Comparison of ENCODE assay signal across 24 cellular contexts in the genomic region with DNA sequence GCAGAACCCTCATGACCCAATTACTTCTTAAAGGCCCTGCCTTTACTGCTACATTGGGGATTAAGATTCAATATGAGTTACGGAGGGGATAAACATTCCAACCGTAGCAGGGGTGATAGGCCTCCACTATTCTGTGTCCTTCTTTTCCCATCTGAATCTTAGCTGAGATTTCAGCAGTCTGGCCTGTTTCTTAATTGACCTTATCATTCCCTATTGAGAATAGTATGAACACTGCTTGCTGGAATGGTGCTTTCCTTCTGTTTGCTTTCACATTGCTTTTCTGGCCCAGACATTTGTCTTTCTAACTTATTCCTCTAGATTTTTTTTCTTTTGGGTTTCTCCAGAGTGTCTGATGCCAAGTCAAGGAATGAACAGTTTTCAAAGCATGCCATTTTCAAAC.
"Had no signal": no experiment of that assay in that cellular context is flagged by ENCODE, and none has a peak within 500 bp of the region (broad histone marks: within the 10 kb centered on the region; RNA-seq: fewer than 3 reads in every experiment).

No MANE protein-coding gene starts in this region.

- ATAC-seq: activated CD4-positive, CD25-positive, alpha-beta regulatory T cell treated with anti-CD3 and anti-CD28 coated beads, Interleukin-2, amount 50 U/mL, for 24 hours; natural killer cell had no signal

- H3K4me1 ChIP-seq: esophagus muscularis mucosa had no signal

- H3K36me3 ChIP-seq: adrenal gland, esophagus muscularis mucosa, lower lobe of right lung, tibial nerve, WERI-Rb-1 had no signal

- H3K27ac ChIP-seq: esophagus muscularis mucosa, lower lobe of right lung, WERI-Rb-1 had no signal

- DNase-seq: activated CD4-positive, alpha-beta T cell treated with anti-CD3 and anti-CD28 coated beads for 48 hours; activated CD4-positive, alpha-beta T cell treated with anti-CD3 and anti-CD28 coated beads, Interleukin-2, amount 50 U/mL, for 48 hours; activated CD8-positive, alpha-beta memory T cell treated with anti-CD3 and anti-CD28 coated beads for 24 hours; activated effector memory CD4-positive, alpha-beta T cell treated with anti-CD3 and anti-CD28 coated beads, Interleukin-2, amount 50 U/mL, for 16 hours; activated naive CD4-positive, alpha-beta T cell treated with anti-CD3 and anti-CD28 coated beads for 36 hours; activated naive CD8-positive, alpha-beta T cell treated with anti-CD3 and anti-CD28 coated beads for 36 hours; adrenal gland; aorta; dermis blood vessel endothelial cell; effector CD4-positive, alpha-beta T cell; islet precursor cell; lower lobe of right lung; mesenchymal stem cell; natural killer cell; SK-N-SH; stimulated activated CD4-positive, alpha-beta T cell treated with anti-CD3 and anti-CD28 coated beads, Interleukin-15, amount 100 ng/mL, for 24 hours; stimulated activated CD4-positive, alpha-beta T cell treated with anti-CD3 and anti-CD28 coated beads, Interleukin-2, amount 100 ng/mL, for 24 hours; stimulated activated naive CD4-positive, alpha-beta T cell; SW 1271; T-helper 9 cell; WERI-Rb-1 had no signal

- H3K27me3 ChIP-seq: adrenal gland, esophagus muscularis mucosa, tibial nerve had no signal

- H3K9ac ChIP-seq: SK-N-SH had no signal

- H3K4me3 ChIP-seq: adrenal gland, esophagus muscularis mucosa, lower lobe of right lung, tibial nerve had no signal

- H3K9me3 ChIP-seq: adrenal gland, esophagus muscularis mucosa, lower lobe of right lung, SK-N-SH, tibial nerve had no signal
